8 cellular contexts compared by ENCODE assay signal in the genomic region with DNA sequence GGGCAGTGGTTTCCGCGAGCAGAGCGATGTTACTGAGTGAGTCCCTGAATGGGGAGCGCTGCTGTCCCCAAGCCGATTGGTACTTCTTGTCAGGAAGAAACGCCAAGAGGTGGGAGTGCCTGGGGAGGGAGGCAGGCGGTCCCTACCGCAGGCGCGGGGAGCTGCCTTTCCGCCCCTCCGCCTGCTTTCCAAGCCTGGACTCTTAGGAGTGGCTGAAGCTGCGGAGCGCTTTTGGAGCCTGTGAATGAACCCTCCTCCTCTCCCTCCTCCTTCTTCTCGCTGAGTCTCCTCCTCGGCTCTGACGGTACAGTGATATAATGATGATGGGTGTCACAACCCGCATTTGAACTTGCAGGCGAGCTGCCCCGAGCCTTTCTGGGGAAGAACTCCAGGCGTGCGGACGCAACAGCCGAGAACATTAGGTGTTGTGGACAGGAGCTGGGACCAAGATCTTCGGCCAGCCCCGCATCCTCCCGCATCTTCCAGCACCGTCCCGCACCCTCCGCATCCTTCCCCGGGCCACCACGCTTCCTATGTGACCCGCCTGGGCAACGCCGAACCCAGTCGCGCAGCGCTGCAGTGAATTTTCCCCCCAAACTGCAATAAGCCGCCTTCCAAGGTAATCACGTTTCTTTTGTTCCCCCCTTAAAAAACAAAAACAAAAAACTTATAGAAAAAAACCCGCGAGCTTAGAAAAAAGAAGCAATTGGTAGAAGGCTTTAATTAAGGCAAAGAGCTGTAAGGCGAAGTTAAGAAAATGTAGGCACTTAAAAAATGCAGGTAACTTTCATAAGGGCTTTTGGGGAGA. TPM values are rescaled to one million over a fixed set of nuclear protein-coding genes. Genes with fewer than 3 reads are reported as not detected.
A peak's percentile ranks its signal among the peaks of the same experiment; 100 is the strongest.
DNase-seq lines count a peak whose midpoint lies in the region; ATAC-seq and TF ChIP-seq lines count a peak whose summit lies in the region.

A gene (plus strand): TSS at position 340 of the 808 bp plus-strand sequence. CDS start 11,775 bp downstream, outside the sequence.

- CTCF ChIA-PET in OCI-LY7 (lab: Charles Lee; ENCODE audit: unreplicated experiment): no interaction called here

- H4K20me1 ChIP-seq in OCI-LY7 (ENCODE audit: insufficient read depth, low read length): no peaks in the 10 kb centered on the region

- no peaks in the 10 kb centered on the region for H3K4me1 ChIP-seq in OCI-LY7 (ENCODE audit: insufficient read depth, low read length, poor library complexity, severe bottlenecking)

- TF ChIP-seq CTCF in HFFc6 (IDR thresholded peaks at IDR 0.05): no peak
- TF ChIP-seq CTCF in fibroblast of villous mesenchyme (IDR thresholded peaks at IDR 0.05; ENCODE audit: insufficient read depth, low read depth, low read length): no peak
- TF ChIP-seq CTCF in OCI-LY7 (conservative IDR thresholded peaks at IDR 0.05; ENCODE audit: low read length): no peak

- no peaks in the 10 kb centered on the region for H3K9me3 Mint-ChIP-seq in HFFc6
- H3K9me3 Mint-ChIP-seq in naive thymus-derived CD8-positive, alpha-beta T cell: peaks cover 0 to 3% (median 0%) of the 10 kb centered on the region in 9 donors

- H3K79me2 ChIP-seq in OCI-LY7 (ENCODE audit: insufficient read depth, low read depth, low read length): no peaks in the 10 kb centered on the region

- POLR2A ChIA-PET in naive thymus-derived CD8-positive, alpha-beta T cell (lab: Charles Lee): no interaction called here
- POLR2A ChIA-PET in OCI-LY7 (lab: Charles Lee): interaction anchor here (0.7 kb wide), 1 partner anchor 549 kb away, joined by 3 read pairs; no protein-coding TSS in a partner anchor

- H3K4me3 ChIP-seq in fibroblast of villous mesenchyme (ENCODE audit: low read depth, low read length): peak within 1 kb of the TSS; percentile 83
- H3K4me3 ChIP-seq in OCI-LY7 (ENCODE audit: low read depth, low read length, poor library complexity, severe bottlenecking): no peak within 1 kb of the TSS

- no peaks in the 10 kb centered on the region for H3K36me3 Mint-ChIP-seq in HFFc6 (ENCODE audit: low read depth)
- H3K36me3 Mint-ChIP-seq in naive thymus-derived CD8-positive, alpha-beta T cell: peaks cover 0 to 8% (median 5%) of the 10 kb centered on the region in 3 donors

- no peak within 1 kb of the TSS for H2AFZ ChIP-seq in OCI-LY7 (ENCODE audit: low read length)

- H3K9me2 ChIP-seq in OCI-LY7 (ENCODE audit: insufficient read depth, low read length): no peaks in the 10 kb centered on the region

- H3K4me1 Mint-ChIP-seq in HFFc6 (ENCODE audit: low read depth): peaks cover 52% of the 10 kb centered on the region
- H3K4me1 Mint-ChIP-seq in naive thymus-derived CD8-positive, alpha-beta T cell: peaks cover 15 to 40% (median 33%) of the 10 kb centered on the region in 4 donors

- H3K27me3 Mint-ChIP-seq in HFFc6 (ENCODE audit: insufficient read depth): peaks cover 30% of the 10 kb centered on the region
- peaks cover 49 to 95% (median 69%) of the 10 kb centered on the region in 5 donors for H3K27me3 Mint-ChIP-seq in naive thymus-derived CD8-positive, alpha-beta T cell

- H3K4me3 Mint-ChIP-seq in HFFc6: peak within 1 kb of the TSS; percentile 93
- H3K4me3 Mint-ChIP-seq in naive thymus-derived CD8-positive, alpha-beta T cell: peak within 1 kb of the TSS; percentile 3 to 86 (median 74)

- H3K36me3 ChIP-seq in OCI-LY7 (ENCODE audit: insufficient read depth, low read length): no peaks in the 10 kb centered on the region

- no TSS peak for BruUV-seq in OCI-LY7 (replicated peaks; lab: Mats Ljungman, UMichigan)

- intact Hi-C loops in OCI-LY7 (cut with micrococcal nuclease; ENCODE audit: unreplicated experiment): no loop called here

- no peaks in the 10 kb centered on the region for H3K9me3 ChIP-seq in OCI-LY7 (ENCODE audit: low read length)

- H3K27ac ChIP-seq in OCI-LY7 (ENCODE audit: low read depth, low read length, poor library complexity, severe bottlenecking): no peak within 1 kb of the TSS

- DNase-seq in AG20443 (ENCODE audit: low spot score) (peak; percentile 84), HFFc6 (peak; percentile 36), fibroblast of villous mesenchyme (ENCODE audit: low read depth) (peak; percentile 92), OCI-LY7 (ENCODE audit: low spot score) (no peak)
- peak; percentile 1 to 3 for DNase-seq in activated CD4-positive, alpha-beta T cell treated with anti-CD3 and anti-CD28 coated beads, Interleukin-2, amount 50 U/mL, for 48 hours
- DNase-seq in naive thymus-derived CD8-positive, alpha-beta T cell: peak in 1 of 10 donors; percentile 8
- DNase-seq in stimulated activated CD4-positive, alpha-beta T cell treated with anti-CD3 and anti-CD28 coated beads, Interleukin-4, amount 100 ng/mL, for 24 hours: no peak

- H3K4me2 ChIP-seq in OCI-LY7 (ENCODE audit: low read length): no peak within 1 kb of the TSS

- peak within 1 kb of the TSS; percentile 60 for H3K27ac Mint-ChIP-seq in HFFc6
- H3K27ac Mint-ChIP-seq in naive thymus-derived CD8-positive, alpha-beta T cell: peak within 1 kb of the TSS in 1 of 10 donors; percentile 45

- no peak for ATAC-seq in naive thymus-derived CD8-positive, alpha-beta T cell
- no peak for ATAC-seq in HG03442 (IDR thresholded peaks at IDR 0.05; ENCODE audit: unreplicated experiment)

RNA-seq across cellular contexts. Expression of the gene that starts here (rescaled TPM):
- 10 to 100 TPM; 18.8 to 25.5 (median 22.5) TPM for total RNA-seq in HFFc6 (2021; fragmentation: NEBNext Ultra II Directional; extraction: Animal tissue kit (Norgen Biotek cat#: 25700))
- total RNA-seq in fibroblast of villous mesenchyme (490 and 730 TPM in 2 replicates), OCI-LY7 (2022) (not detected in 2 replicates)
- under 1 TPM; 0.39 to 0.55 TPM for total RNA-seq in naive thymus-derived CD8-positive, alpha-beta T cell
- under 1 TPM; 0.19 to 0.57 (median 0.28) TPM for polyA plus RNA-seq in naive thymus-derived CD8-positive, alpha-beta T cell
- under 0.01 TPM in 1 of 2 replicates, not detected in the other for total RNA-seq in OCI-LY7 (2014; rRNA removed; shearing (Covaris generic))

Comparison
In these comparisons a context has a peak if more than half of its experiments do, and no peak if none do; other contexts are left out.
1. RNA of the gene that starts here (total RNA-seq): 490 to 730 TPM in fibroblast of villous mesenchyme; 18.8 to 25.5 TPM in HFFc6, 0.39 to 0.55 TPM in naive thymus-derived CD8-positive, alpha-beta T cell and under 0.01 TPM in OCI-LY7; every median in the first group is over 10 times any median in the second.
2. DNase-seq: peak in AG20443 (single experiment), HFFc6 (single experiment), activated CD4-positive, alpha-beta T cell treated with anti-CD3 and anti-CD28 coated beads, Interleukin-2, amount 50 U/mL, for 48 hours (2 of 2) and fibroblast of villous mesenchyme (single experiment); none in OCI-LY7 (single experiment) and stimulated activated CD4-positive, alpha-beta T cell treated with anti-CD3 and anti-CD28 coated beads, Interleukin-4, amount 100 ng/mL, for 24 hours (single experiment).